33 cellular contexts compared by ENCODE assay signal in the genomic region with DNA sequence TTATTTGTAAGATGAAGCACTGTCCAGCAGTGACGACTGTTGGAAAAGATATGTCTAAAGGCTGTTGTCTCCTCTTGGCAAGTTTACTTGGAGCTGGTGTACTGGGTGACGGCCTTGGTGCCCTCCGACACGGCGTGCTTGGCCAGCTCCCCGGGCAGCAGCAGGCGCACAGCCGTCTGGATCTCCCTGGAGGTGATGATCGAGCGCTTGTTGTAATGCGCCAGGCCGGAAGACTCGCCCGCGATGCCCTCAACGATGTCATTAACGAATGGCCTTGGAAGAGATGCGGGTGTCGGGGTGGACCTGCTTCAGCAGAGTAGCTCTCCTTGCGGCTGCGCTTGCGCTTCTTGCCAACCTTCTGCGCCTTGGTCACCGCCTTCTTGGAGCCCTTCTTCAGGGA. TPM values are rescaled to one million over a fixed set of nuclear protein-coding genes. Genes with fewer than 3 reads are reported as not detected.
A peak's percentile ranks its signal among the peaks of the same experiment; 100 is the strongest.
DNase-seq lines count a peak whose midpoint lies in the region; TF ChIP-seq lines count a peak whose summit lies in the region.
"Had no signal": no experiment of that assay in that cellular context is flagged by ENCODE, and none has a peak within 500 bp of the region (broad histone marks: within the 10 kb centered on the region; RNA-seq: fewer than 3 reads in every experiment).

No MANE protein-coding gene starts in this region.

- H3K79me1 ChIP-seq in neuronal stem cell (ENCODE audit: low read depth, low read length) = no peaks in the 10 kb centered on the region

- no peak overlapping the region for H4K91ac ChIP-seq in neuronal stem cell (ENCODE audit: low read depth, low read length, poor library complexity)

- peaks cover 2 to 22% of the 10 kb centered on the region in 2 donors for H3K9me3 ChIP-seq in neuronal stem cell (replicated peaks in 1 of 2; ENCODE audit: control insufficient read depth in 2 of 2, insufficient read depth in 1 of 2, low read depth in 1 of 2, low read length in 2 of 2)
- H3K9me3 ChIP-seq in thyroid gland = no peaks in the 10 kb centered on the region
- H3K9me3 ChIP-seq: A549, BE2C had no signal

- no peak for TF ChIP-seq CTCF in VCaP (conservative IDR thresholded peaks at IDR 0.05)
- no peak for TF ChIP-seq CTCF in thyroid gland (IDR thresholded peaks at IDR 0.05)
- no peak for TF ChIP-seq CTCF in GM10248 (IDR thresholded peaks at IDR 0.05; ENCODE audit: control extremely low read depth, extremely low read depth, low read depth, missing control alignments)

- peak; percentile 46 for DNase-seq in activated CD4-positive, alpha-beta T cell treated with anti-CD3 and anti-CD28 coated beads, Interleukin-2, amount 10 ng/mL, durations not matched to agents 24 days and 14 days
- DNase-seq in activated CD4-positive, alpha-beta T cell treated with anti-CD3 and anti-CD28 coated beads, Interleukin-2, amount 50 U/mL, for 1 hour = no peak
- DNase-seq in neuronal stem cell (ENCODE audit: low spot score) (no peak), thyroid gland (no peak), GM10248 (ENCODE audit: extremely low spot score) (no peak)
- DNase-seq: 8988T; ACHN; AML-193; BE2C; C1 segment of cervical spinal cord; Caco-2; Calu3; CD4-positive, alpha-beta memory T cell; CD4-positive, alpha-beta T cell; CD4-positive, CD25-positive, alpha-beta regulatory T cell; CD8-positive, alpha-beta T cell; COR-L47; DMS 273 treated with DMSO at 0.1 percent for 48 hours; DMS153; DMS53; DMS79; DMS79 treated with DMSO at 0.1 percent for 48 hours; DND-41; EL had no signal

- intact Hi-C loops in activated CD4-positive, alpha-beta T cell treated with anti-CD3 and anti-CD28 coated beads, Interleukin-2, amount 10 ng/mL, durations not matched to agents 24 days and 14 days (cut with micrococcal nuclease) = no loop called here
- intact Hi-C loops in thyroid gland (cut with DNase I) = no loop called here

- H3K27ac ChIP-seq in VCaP (peak overlapping the region; percentile 91), neuronal stem cell (replicated peaks; ENCODE audit: low read length) (no peak overlapping the region), thyroid gland (no peak overlapping the region)
- H3K27ac ChIP-seq: 22Rv1; A549; BLaER1; BLaER1 treated with 17β-estradiol and CSF1 and Interleukin-3, amounts not matched to agents 10 nM and 100 nM; C4-2B had no signal

- H3K4me1 ChIP-seq in neuronal stem cell (ENCODE audit: control insufficient read depth in 2 of 2, insufficient read depth in 1 of 2, low read depth in 1 of 2, low read length in 2 of 2) (no peaks in the 10 kb centered on the region), thyroid gland (no peaks in the 10 kb centered on the region)
- H3K4me1 ChIP-seq: A549; BE2C; BLaER1; BLaER1 treated with 17β-estradiol and CSF1 and Interleukin-3, amounts not matched to agents 10 nM and 100 nM; Caco-2 had no signal

- H3K9ac ChIP-seq in neuronal stem cell (ENCODE audit: low read depth, low read length, poor library complexity) = no peak overlapping the region
- H3K9ac ChIP-seq: BLaER1; BLaER1 treated with 17β-estradiol and CSF1 and Interleukin-3, amounts not matched to agents 10 nM and 100 nM had no signal

- H3K4me3 ChIP-seq in neuronal stem cell (ENCODE audit: low read length in 2 of 2) (no peak overlapping the region), thyroid gland (replicated peaks in 1 of 3) (no peak overlapping the region)
- H3K4me3 ChIP-seq: A549; BLaER1; BLaER1 treated with 17β-estradiol and CSF1 and Interleukin-3, amounts not matched to agents 10 nM and 100 nM had no signal

- H3K27me3 Mint-ChIP-seq in activated CD4-positive, alpha-beta T cell treated with anti-CD3 and anti-CD28 coated beads, Interleukin-2, amount 10 ng/mL, durations not matched to agents 24 days and 14 days = peaks cover 3% of the 10 kb centered on the region
- H3K27me3 Mint-ChIP-seq: B cell had no signal

- H3K27ac Mint-ChIP-seq in activated CD4-positive, alpha-beta T cell treated with anti-CD3 and anti-CD28 coated beads, Interleukin-2, amount 10 ng/mL, durations not matched to agents 24 days and 14 days = no peak overlapping the region
- H3K27ac Mint-ChIP-seq: B cell; CD4-positive, alpha-beta T cell; CD8-positive, alpha-beta memory T cell; CD8-positive, alpha-beta T cell had no signal

- no peak overlapping the region for H2AK5ac ChIP-seq in neuronal stem cell (ENCODE audit: low read depth, low read length)

- H3K27me3 ChIP-seq in neuronal stem cell (ENCODE audit: control insufficient read depth in 3 of 3, insufficient read depth in 3 of 3, low read depth in 1 of 3, low read length in 3 of 3) = no peaks in the 10 kb centered on the region
- no peaks in the 10 kb centered on the region for H3K27me3 ChIP-seq in thyroid gland
- H3K27me3 ChIP-seq: BLaER1; BLaER1 treated with 17β-estradiol and CSF1 and Interleukin-3, amounts not matched to agents 10 nM and 100 nM had no signal

- H3K36me3 Mint-ChIP-seq in activated CD4-positive, alpha-beta T cell treated with anti-CD3 and anti-CD28 coated beads, Interleukin-2, amount 10 ng/mL, durations not matched to agents 24 days and 14 days (ENCODE audit: low read depth) = peaks cover 8% of the 10 kb centered on the region

- no peak overlapping the region for H2BK15ac ChIP-seq in neuronal stem cell (ENCODE audit: low read length)

- peaks cover 2% of the 10 kb centered on the region for H3K4me1 Mint-ChIP-seq in activated CD4-positive, alpha-beta T cell treated with anti-CD3 and anti-CD28 coated beads, Interleukin-2, amount 10 ng/mL, durations not matched to agents 24 days and 14 days

- no peak overlapping the region for H2BK120ac ChIP-seq in neuronal stem cell (ENCODE audit: low read depth, low read length)

- no peak overlapping the region for H3K4me2 ChIP-seq in neuronal stem cell (ENCODE audit: insufficient read depth, low read length, poor library complexity, severe bottlenecking)
- H3K4me2 ChIP-seq: A549; BLaER1; BLaER1 treated with 17β-estradiol and CSF1 and Interleukin-3, amounts not matched to agents 10 nM and 100 nM had no signal

- H2BK5ac ChIP-seq in neuronal stem cell (ENCODE audit: low read length) = no peak overlapping the region

- H3K4me3 Mint-ChIP-seq in activated CD4-positive, alpha-beta T cell treated with anti-CD3 and anti-CD28 coated beads, Interleukin-2, amount 10 ng/mL, durations not matched to agents 24 days and 14 days = no peak overlapping the region
- H3K4me3 Mint-ChIP-seq: B cell; CD14-positive monocyte; CD4-positive, alpha-beta memory T cell; CD4-positive, alpha-beta T cell; CD4-positive, CD25-positive, alpha-beta regulatory T cell; CD8-positive, alpha-beta memory T cell; CD8-positive, alpha-beta T cell had no signal

- H3K4ac ChIP-seq in neuronal stem cell (ENCODE audit: low read length) = no peak overlapping the region

- H2AFZ ChIP-seq in neuronal stem cell (ENCODE audit: low read length) = no peak overlapping the region

- H3K18ac ChIP-seq in neuronal stem cell (ENCODE audit: low read length) = no peak overlapping the region

- H4K8ac ChIP-seq in neuronal stem cell (ENCODE audit: low read depth, low read length) = no peak overlapping the region

- POLR2A ChIA-PET in GM10248 (lab: Yijun Ruan, JAX) = no interaction called here

- no peak overlapping the region for H3K14ac ChIP-seq in neuronal stem cell (ENCODE audit: low read length)

- H3K23ac ChIP-seq in neuronal stem cell (ENCODE audit: low read depth, low read length, poor library complexity) = no peak overlapping the region

- CTCF ChIA-PET in GM10248 (lab: Yijun Ruan, JAX) = no interaction called here

- WGBS in neuronal stem cell (ENCODE audit: extremely low coverage in 2 of 2, insufficient read length in 2 of 2, insufficient replicate concordance in 1 of 2), 2 donors = no CpG with 5 or more reads among the region's 24 CpGs
- WGBS in thyroid gland, 2 donors = 92 to 94% methylated on average over 23 to 24 of the region's 24 CpGs

- H2BK12ac ChIP-seq in neuronal stem cell (ENCODE audit: low read length) = peak overlapping the region; percentile 82

- no peak for TF ChIP-seq POLR2A in thyroid gland (IDR thresholded peaks at IDR 0.05)

- H3K9me3 Mint-ChIP-seq in activated CD4-positive, alpha-beta T cell treated with anti-CD3 and anti-CD28 coated beads, Interleukin-2, amount 10 ng/mL, durations not matched to agents 24 days and 14 days = peaks cover 8% of the 10 kb centered on the region

- no peaks in the 10 kb centered on the region for H3K36me3 ChIP-seq in neuronal stem cell (replicated peaks in 1 of 2; ENCODE audit: control insufficient read depth in 2 of 2, insufficient read depth in 2 of 2, low read length in 2 of 2)
- no peaks in the 10 kb centered on the region for H3K36me3 ChIP-seq in thyroid gland
- H3K36me3 ChIP-seq: BE2C had no signal

RNA-seq across cellular contexts. Expression of gene ZDHHC20, which starts 24.6 kb away (rescaled TPM):
- 64.7 and 65.4 TPM in 2 replicates for total RNA-seq in activated CD4-positive, alpha-beta T cell treated with anti-CD3 and anti-CD28 coated beads, Interleukin-2, amount 10 ng/mL, durations not matched to agents 24 days and 14 days
- polyA plus RNA-seq in neuronal stem cell (2013, experiment 1 of 2) = 48.1 TPM
- 49.2 TPM for polyA plus RNA-seq in neuronal stem cell (2013, experiment 2 of 2)
- 10 to 100 TPM; 75.8 to 90.2 (median 79.3) TPM for total RNA-seq in thyroid gland
